8 cellular contexts compared by ENCODE assay signal in genomic region chr15:31325432-31325975, GRCh38. TPM values are rescaled to one million over a fixed set of nuclear protein-coding genes. Genes with fewer than 3 reads are reported as not detected.
DNase-seq lines count a peak whose midpoint lies in the region; ATAC-seq and TF ChIP-seq lines count a peak whose summit lies in the region.

No MANE protein-coding gene starts in this region.

- H3K27me3 ChIP-seq in ascending aorta (no peaks in the 10 kb centered on the region), iPS-15b (ENCODE audit: control insufficient read depth, insufficient read depth, low read length) (peaks cover 17% of the 10 kb centered on the region), skeletal muscle satellite cell (ENCODE audit: control insufficient read depth, insufficient read depth, low read length) (peaks cover 18% of the 10 kb centered on the region)

- H3K9ac ChIP-seq in iPS-15b (ENCODE audit: low read depth, low read length) (peak overlapping the region; percentile 54), skeletal muscle satellite cell (ENCODE audit: low read depth, low read length) (peak overlapping the region; percentile 97)

- no peak for TF ChIP-seq CTCF in GM13976 (IDR thresholded peaks at IDR 0.05; ENCODE audit: borderline replicate concordance, control extremely low read depth, extremely low read depth, insufficient read depth, missing control alignments)
- TF ChIP-seq CTCF in ascending aorta (IDR thresholded peaks at IDR 0.05), result no peak

- no peaks in the 10 kb centered on the region for H3K36me3 ChIP-seq in ascending aorta
- no peaks in the 10 kb centered on the region for H3K36me3 ChIP-seq in iPS-15b (ENCODE audit: control insufficient read depth, insufficient read depth, low read length)
- H3K36me3 ChIP-seq in skeletal muscle satellite cell (ENCODE audit: insufficient read depth, low read length), result no peaks in the 10 kb centered on the region

- peaks cover 5 to 21% of the 10 kb centered on the region in 2 donors for H3K4me1 ChIP-seq in ascending aorta
- peaks cover 12% of the 10 kb centered on the region for H3K4me1 ChIP-seq in iPS-15b (ENCODE audit: control insufficient read depth, insufficient read depth, low read length)
- H3K4me1 ChIP-seq in skeletal muscle satellite cell (ENCODE audit: control insufficient read depth, insufficient read depth, low read length), result peaks cover 22% of the 10 kb centered on the region

- H3K27ac ChIP-seq in ascending aorta, result peak overlapping the region; percentile 95 to 98

- ATAC-seq in HG02884 (IDR thresholded peaks at IDR 0.05; ENCODE audit: unreplicated experiment), result peak; percentile 5
- ATAC-seq in HG03108 (IDR thresholded peaks at IDR 0.05; ENCODE audit: unreplicated experiment), result no peak

- H3K9me3 ChIP-seq in ascending aorta (no peaks in the 10 kb centered on the region), iPS-15b (ENCODE audit: control insufficient read depth, insufficient read depth, low read length) (peaks cover 3% of the 10 kb centered on the region), skeletal muscle satellite cell (replicated peaks; ENCODE audit: low read length) (no peaks in the 10 kb centered on the region)

- peak overlapping the region; percentile 97 for H3K4me2 ChIP-seq in skeletal muscle satellite cell (ENCODE audit: low read length)

- in situ Hi-C loops in GM13976 (cut with MboI; ENCODE audit: low sequenced_read_pairs, unreplicated experiment), result loop anchor here (10.0 kb wide), 2 partner anchors 61 to 91 kb away; no protein-coding TSS in a partner anchor

- intact Hi-C loops in ascending aorta (cut with DNase I), result loop anchor here (5.0 to 10.0 kb wide), 2 partner anchors 333 to 421 kb away; partner anchors contain the start of genes FAN1 and MTMR10

- DNase-seq in GM13976 (ENCODE audit: low spot score), result peak; percentile 63
- DNase-seq in SK-N-DZ (ENCODE audit: low spot score), result peak; percentile 42
- peak in 1 of 2 donors; percentile 85 for DNase-seq in ascending aorta (ENCODE audit: low spot score in 2 of 2)
- DNase-seq in 8988T, result no peak

- H3K4me3 ChIP-seq in ascending aorta, result peak overlapping the region; percentile 74 to 90
- H3K4me3 ChIP-seq in iPS-15b (ENCODE audit: low read depth, low read length), result peak overlapping the region; percentile 66
- peak overlapping the region; percentile 91 for H3K4me3 ChIP-seq in skeletal muscle satellite cell (ENCODE audit: low read length)

RNA-seq across cellular contexts. Expression of gene KLF13, which starts 1.1 kb away (rescaled TPM):
- polyA plus RNA-seq in SK-N-DZ (2014; cell fraction: cytosol; rRNA removed), result 65.3 and 76.1 TPM in 2 replicates
- polyA plus RNA-seq in SK-N-DZ (2014; cell fraction: nucleus; rRNA removed), result 26.8 and 37.7 TPM in 2 replicates
- total RNA-seq in ascending aorta, result 235 TPM
- total RNA-seq in skeletal muscle satellite cell (2012; rRNA removed), result 23.1 and 24.7 TPM in 2 replicates
